In the genomic region with DNA sequence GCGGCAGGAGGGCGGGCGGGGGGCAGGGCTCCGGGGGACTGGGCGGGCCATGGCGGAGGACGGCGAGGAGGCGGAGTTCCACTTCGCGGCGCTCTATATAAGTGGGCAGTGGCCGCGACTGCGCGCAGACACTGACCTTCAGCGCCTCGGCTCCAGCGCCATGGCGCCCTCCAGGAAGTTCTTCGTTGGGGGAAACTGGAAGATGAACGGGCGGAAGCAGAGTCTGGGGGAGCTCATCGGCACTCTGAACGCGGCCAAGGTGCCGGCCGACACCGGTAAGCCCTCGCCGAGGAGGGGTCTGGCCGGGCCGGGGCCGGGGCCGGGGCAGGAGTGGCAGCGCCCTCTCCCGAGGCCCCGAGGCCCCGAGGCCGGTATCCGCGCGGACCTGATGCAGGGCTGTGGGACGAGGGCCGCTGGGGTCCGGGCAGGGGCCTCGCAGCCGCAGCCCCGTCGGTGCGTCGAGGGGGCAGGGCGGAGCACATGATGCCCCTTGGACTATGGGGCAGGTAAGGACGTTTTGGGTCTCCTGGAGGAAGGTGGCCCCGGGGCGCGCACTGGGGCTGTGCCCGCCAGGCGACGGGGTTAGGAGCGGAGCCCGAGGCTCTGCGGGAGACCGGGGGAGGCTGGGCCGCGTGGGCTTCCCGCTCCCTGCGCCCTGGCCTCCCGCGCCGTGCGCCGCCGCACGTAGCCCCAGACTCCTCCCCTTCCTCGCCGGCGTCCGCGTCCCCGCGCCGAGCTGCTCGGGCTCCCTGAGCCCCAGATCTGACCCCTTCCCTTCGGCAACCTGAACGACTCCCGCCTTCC, we compare ENCODE assay signal across 1 cellular context.
TF ChIP-seq lines count a peak whose summit lies in the region.

A gene (plus strand): TSS at position 125 of the 804 bp plus-strand sequence. CDS start 36 bp downstream, at position 161.

TF ChIP-seq in HepG2, 621 proteins besides CTCF, POLR2A, EP300 and RAD21 (continued from another document and continues in another):
- TF ChIP-seq FOSL1 (CRISPR knock-in tag; IDR thresholded peaks at IDR 0.05; ENCODE audit: borderline replicate concordance) (no peak), PPARG (CRISPR knock-in tag; conservative IDR thresholded peaks at IDR 0.05) (peak; percentile 10; the same call in 1 of the 2 replicates), ZNF143 (CRISPR knock-in tag; IDR thresholded peaks at IDR 0.05) (no peak), ISL2 (CRISPR knock-in tag; IDR thresholded peaks at IDR 0.05) (no peak; the same call in 1 of the 2 replicates), SP5 (CRISPR knock-in tag; IDR thresholded peaks at IDR 0.05; ENCODE audit: borderline replicate concordance, low read depth) (0 out of 2 replicates have a peak, but pooled peaks have one; percentile 41), CENPT (CRISPR knock-in tag; IDR thresholded peaks at IDR 0.05; ENCODE audit: low read depth) (no peak), ZFAT (CRISPR knock-in tag; conservative IDR thresholded peaks at IDR 0.05) (no peak), REXO4 (CRISPR knock-in tag; IDR thresholded peaks at IDR 0.05; ENCODE audit: borderline replicate concordance) (no peak), SIN3B (IDR thresholded peaks at IDR 0.05; ENCODE audit: low read length) (0 out of 2 replicates have a peak, but pooled peaks have one; percentile 55), KDM4B (CRISPR knock-in tag; IDR thresholded peaks at IDR 0.05) (no peak), MXI1 (IDR thresholded peaks at IDR 0.05; ENCODE audit: borderline replicate concordance, low read depth, low read length) (peak; percentile 37; the same call in 1 of the 3 replicates), KDM2A (CRISPR knock-in tag; IDR thresholded peaks at IDR 0.05; ENCODE audit: borderline replicate concordance, low read depth) (peak; percentile 78), RFXAP (CRISPR knock-in tag; IDR thresholded peaks at IDR 0.05; ENCODE audit: borderline replicate concordance) (peak; percentile 57), ZNF766 (CRISPR knock-in tag; IDR thresholded peaks at IDR 0.05; ENCODE audit: borderline replicate concordance) (0 out of 2 replicates have a peak, but pooled peaks have one; percentile 50), ZNF382 (CRISPR knock-in tag; IDR thresholded peaks at IDR 0.05; ENCODE audit: borderline replicate concordance) (no peak), MAFK (conservative IDR thresholded peaks at IDR 0.05 in 1 of 2, IDR thresholded peaks at IDR 0.05 in 1 of 2; ENCODE audit: low read length in 2 of 2) (no peak), MTF2 (CRISPR knock-in tag; IDR thresholded peaks at IDR 0.05; ENCODE audit: borderline replicate concordance) (no peak), DMAP1 (CRISPR knock-in tag; IDR thresholded peaks at IDR 0.05) (peak; percentile 61; the same call in 1 of the 2 replicates), ZNF33B (CRISPR knock-in tag; IDR thresholded peaks at IDR 0.05) (0 out of 2 replicates have a peak, but pooled peaks have one; percentile 49), ADNP (CRISPR knock-in tag; IDR thresholded peaks at IDR 0.05) (no peak), ISX (CRISPR knock-in tag; conservative IDR thresholded peaks at IDR 0.05) (no peak), MED8 (CRISPR knock-in tag; IDR thresholded peaks at IDR 0.05; ENCODE audit: insufficient replicate concordance) (peak; percentile 62), DR1 (CRISPR knock-in tag; IDR thresholded peaks at IDR 0.05) (peak; percentile 91), ZNF546 (CRISPR knock-in tag; conservative IDR thresholded peaks at IDR 0.05) (peak; percentile 70; the same call in 1 of the 2 replicates), REPIN1 (CRISPR knock-in tag; IDR thresholded peaks at IDR 0.05; ENCODE audit: borderline replicate concordance, low read depth) (no peak), POGZ (CRISPR knock-in tag; IDR thresholded peaks at IDR 0.05) (no peak), KAT2B (IDR thresholded peaks at IDR 0.05; ENCODE audit: borderline replicate concordance, low read depth, low read length) (no peak), ASH2L (IDR thresholded peaks at IDR 0.05; ENCODE audit: insufficient read length, low read depth, low read length) (peak; percentile 80), ZNF329 (CRISPR knock-in tag; IDR thresholded peaks at IDR 0.05; ENCODE audit: low read depth) (0 out of 2 replicates have a peak, but pooled peaks have one; percentile 30), SNAI1 (CRISPR knock-in tag; IDR thresholded peaks at IDR 0.05; ENCODE audit: borderline replicate concordance) (0 out of 2 replicates have a peak, but pooled peaks have one; percentile 52), ZNF20 (CRISPR knock-in tag; IDR thresholded peaks at IDR 0.05) (no peak)
- TF ChIP-seq, protein P1, sequence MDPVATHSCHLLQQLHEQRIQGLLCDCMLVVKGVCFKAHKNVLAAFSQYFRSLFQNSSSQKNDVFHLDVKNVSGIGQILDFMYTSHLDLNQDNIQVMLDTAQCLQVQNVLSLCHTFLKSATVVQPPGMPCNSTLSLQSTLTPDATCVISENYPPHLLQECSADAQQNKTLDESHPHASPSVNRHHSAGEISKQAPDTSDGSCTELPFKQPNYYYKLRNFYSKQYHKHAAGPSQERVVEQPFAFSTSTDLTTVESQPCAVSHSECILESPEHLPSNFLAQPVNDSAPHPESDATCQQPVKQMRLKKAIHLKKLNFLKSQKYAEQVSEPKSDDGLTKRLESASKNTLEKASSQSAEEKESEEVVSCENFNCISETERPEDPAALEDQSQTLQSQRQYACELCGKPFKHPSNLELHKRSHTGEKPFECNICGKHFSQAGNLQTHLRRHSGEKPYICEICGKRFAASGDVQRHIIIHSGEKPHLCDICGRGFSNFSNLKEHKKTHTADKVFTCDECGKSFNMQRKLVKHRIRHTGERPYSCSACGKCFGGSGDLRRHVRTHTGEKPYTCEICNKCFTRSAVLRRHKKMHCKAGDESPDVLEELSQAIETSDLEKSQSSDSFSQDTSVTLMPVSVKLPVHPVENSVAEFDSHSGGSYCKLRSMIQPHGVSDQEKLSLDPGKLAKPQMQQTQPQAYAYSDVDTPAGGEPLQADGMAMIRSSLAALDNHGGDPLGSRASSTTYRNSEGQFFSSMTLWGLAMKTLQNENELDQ (CRISPR knock-in tag; IDR thresholded peaks at IDR 0.05; ENCODE audit: borderline replicate concordance): no peak
- TF ChIP-seq, protein P2, sequence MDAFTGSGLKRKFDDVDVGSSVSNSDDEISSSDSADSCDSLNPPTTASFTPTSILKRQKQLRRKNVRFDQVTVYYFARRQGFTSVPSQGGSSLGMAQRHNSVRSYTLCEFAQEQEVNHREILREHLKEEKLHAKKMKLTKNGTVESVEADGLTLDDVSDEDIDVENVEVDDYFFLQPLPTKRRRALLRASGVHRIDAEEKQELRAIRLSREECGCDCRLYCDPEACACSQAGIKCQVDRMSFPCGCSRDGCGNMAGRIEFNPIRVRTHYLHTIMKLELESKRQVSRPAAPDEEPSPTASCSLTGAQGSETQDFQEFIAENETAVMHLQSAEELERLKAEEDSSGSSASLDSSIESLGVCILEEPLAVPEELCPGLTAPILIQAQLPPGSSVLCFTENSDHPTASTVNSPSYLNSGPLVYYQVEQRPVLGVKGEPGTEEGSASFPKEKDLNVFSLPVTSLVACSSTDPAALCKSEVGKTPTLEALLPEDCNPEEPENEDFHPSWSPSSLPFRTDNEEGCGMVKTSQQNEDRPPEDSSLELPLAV (CRISPR knock-in tag; conservative IDR thresholded peaks at IDR 0.05; ENCODE audit: low read depth): no peak
- TF ChIP-seq, protein P3, sequence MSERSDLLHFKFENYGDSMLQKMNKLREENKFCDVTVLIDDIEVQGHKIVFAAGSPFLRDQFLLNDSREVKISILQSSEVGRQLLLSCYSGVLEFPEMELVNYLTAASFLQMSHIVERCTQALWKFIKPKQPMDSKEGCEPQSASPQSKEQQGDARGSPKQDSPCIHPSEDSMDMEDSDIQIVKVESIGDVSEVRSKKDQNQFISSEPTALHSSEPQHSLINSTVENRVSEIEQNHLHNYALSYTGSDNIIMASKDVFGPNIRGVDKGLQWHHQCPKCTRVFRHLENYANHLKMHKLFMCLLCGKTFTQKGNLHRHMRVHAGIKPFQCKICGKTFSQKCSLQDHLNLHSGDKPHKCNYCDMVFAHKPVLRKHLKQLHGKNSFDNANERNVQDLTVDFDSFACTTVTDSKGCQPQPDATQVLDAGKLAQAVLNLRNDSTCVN (CRISPR knock-in tag; IDR thresholded peaks at IDR 0.05; ENCODE audit: borderline replicate concordance): no peak
- TF ChIP-seq, protein P4, sequence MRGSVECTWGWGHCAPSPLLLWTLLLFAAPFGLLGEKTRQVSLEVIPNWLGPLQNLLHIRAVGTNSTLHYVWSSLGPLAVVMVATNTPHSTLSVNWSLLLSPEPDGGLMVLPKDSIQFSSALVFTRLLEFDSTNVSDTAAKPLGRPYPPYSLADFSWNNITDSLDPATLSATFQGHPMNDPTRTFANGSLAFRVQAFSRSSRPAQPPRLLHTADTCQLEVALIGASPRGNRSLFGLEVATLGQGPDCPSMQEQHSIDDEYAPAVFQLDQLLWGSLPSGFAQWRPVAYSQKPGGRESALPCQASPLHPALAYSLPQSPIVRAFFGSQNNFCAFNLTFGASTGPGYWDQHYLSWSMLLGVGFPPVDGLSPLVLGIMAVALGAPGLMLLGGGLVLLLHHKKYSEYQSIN (CRISPR knock-in tag; IDR thresholded peaks at IDR 0.05; ENCODE audit: borderline replicate concordance): no peak
- TF ChIP-seq, protein P5, sequence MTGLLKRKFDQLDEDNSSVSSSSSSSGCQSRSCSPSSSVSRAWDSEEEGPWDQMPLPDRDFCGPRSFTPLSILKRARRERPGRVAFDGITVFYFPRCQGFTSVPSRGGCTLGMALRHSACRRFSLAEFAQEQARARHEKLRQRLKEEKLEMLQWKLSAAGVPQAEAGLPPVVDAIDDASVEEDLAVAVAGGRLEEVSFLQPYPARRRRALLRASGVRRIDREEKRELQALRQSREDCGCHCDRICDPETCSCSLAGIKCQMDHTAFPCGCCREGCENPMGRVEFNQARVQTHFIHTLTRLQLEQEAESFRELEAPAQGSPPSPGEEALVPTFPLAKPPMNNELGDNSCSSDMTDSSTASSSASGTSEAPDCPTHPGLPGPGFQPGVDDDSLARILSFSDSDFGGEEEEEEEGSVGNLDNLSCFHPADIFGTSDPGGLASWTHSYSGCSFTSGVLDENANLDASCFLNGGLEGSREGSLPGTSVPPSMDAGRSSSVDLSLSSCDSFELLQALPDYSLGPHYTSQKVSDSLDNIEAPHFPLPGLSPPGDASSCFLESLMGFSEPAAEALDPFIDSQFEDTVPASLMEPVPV (CRISPR knock-in tag; IDR thresholded peaks at IDR 0.05): 0 out of 2 replicates have a peak, but pooled peaks have one; percentile 84
- TF ChIP-seq, protein P6, sequence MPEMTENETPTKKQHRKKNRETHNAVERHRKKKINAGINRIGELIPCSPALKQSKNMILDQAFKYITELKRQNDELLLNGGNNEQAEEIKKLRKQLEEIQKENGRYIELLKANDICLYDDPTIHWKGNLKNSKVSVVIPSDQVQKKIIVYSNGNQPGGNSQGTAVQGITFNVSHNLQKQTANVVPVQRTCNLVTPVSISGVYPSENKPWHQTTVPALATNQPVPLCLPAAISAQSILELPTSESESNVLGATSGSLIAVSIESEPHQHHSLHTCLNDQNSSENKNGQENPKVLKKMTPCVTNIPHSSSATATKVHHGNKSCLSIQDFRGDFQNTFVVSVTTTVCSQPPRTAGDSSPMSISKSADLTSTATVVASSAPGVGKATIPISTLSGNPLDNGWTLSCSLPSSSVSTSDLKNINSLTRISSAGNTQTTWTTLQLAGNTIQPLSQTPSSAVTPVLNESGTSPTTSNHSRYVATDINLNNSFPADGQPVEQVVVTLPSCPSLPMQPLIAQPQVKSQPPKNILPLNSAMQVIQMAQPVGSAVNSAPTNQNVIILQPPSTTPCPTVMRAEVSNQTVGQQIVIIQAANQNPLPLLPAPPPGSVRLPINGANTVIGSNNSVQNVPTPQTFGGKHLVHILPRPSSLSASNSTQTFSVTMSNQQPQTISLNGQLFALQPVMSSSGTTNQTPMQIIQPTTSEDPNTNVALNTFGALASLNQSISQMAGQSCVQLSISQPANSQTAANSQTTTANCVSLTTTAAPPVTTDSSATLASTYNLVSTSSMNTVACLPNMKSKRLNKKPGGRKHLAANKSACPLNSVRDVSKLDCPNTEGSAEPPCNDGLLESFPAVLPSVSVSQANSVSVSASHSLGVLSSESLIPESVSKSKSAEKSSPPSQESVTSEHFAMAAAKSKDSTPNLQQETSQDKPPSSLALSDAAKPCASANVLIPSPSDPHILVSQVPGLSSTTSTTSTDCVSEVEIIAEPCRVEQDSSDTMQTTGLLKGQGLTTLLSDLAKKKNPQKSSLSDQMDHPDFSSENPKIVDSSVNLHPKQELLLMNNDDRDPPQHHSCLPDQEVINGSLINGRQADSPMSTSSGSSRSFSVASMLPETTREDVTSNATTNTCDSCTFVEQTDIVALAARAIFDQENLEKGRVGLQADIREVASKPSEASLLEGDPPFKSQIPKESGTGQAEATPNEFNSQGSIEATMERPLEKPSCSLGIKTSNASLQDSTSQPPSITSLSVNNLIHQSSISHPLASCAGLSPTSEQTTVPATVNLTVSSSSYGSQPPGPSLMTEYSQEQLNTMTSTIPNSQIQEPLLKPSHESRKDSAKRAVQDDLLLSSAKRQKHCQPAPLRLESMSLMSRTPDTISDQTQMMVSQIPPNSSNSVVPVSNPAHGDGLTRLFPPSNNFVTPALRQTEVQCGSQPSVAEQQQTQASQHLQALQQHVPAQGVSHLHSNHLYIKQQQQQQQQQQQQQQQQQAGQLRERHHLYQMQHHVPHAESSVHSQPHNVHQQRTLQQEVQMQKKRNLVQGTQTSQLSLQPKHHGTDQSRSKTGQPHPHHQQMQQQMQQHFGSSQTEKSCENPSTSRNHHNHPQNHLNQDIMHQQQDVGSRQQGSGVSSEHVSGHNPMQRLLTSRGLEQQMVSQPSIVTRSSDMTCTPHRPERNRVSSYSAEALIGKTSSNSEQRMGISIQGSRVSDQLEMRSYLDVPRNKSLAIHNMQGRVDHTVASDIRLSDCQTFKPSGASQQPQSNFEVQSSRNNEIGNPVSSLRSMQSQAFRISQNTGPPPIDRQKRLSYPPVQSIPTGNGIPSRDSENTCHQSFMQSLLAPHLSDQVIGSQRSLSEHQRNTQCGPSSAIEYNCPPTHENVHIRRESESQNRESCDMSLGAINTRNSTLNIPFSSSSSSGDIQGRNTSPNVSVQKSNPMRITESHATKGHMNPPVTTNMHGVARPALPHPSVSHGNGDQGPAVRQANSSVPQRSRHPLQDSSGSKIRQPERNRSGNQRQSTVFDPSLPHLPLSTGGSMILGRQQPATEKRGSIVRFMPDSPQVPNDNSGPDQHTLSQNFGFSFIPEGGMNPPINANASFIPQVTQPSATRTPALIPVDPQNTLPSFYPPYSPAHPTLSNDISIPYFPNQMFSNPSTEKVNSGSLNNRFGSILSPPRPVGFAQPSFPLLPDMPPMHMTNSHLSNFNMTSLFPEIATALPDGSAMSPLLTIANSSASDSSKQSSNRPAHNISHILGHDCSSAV (CRISPR knock-in tag; IDR thresholded peaks at IDR 0.05; ENCODE audit: borderline replicate concordance): no peak
- TF ChIP-seq, protein P7, sequence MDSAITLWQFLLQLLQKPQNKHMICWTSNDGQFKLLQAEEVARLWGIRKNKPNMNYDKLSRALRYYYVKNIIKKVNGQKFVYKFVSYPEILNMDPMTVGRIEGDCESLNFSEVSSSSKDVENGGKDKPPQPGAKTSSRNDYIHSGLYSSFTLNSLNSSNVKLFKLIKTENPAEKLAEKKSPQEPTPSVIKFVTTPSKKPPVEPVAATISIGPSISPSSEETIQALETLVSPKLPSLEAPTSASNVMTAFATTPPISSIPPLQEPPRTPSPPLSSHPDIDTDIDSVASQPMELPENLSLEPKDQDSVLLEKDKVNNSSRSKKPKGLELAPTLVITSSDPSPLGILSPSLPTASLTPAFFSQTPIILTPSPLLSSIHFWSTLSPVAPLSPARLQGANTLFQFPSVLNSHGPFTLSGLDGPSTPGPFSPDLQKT (CRISPR knock-in tag; IDR thresholded peaks at IDR 0.05; ENCODE audit: borderline replicate concordance): no peak
